In the genomic region with DNA sequence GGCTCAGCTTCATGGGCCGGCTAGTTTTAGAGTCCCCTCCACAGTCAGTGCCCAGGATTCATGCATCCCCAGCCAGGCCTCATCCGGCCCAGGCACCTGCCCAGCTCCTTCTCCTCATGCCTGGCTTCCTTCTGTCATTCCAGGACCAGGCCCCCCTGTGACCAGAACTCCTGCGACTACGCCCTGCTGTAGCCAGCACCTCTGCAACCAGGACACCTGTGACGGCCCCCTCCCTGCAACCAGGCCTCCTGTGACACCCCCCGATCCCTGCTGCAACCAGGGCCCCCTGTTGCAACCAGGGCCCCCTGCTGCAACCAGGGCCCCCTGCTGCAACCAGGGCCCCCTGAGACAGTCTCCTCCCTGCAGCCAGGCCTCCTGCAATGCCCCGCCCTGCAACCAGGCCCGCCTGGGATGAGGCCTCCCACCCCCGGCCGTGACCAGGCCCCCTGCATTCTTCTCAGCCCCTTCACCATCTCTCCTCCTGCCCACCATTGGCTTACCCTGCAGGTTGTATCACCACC, we compare ENCODE assay signal across 1 cellular context.
A peak's percentile ranks its signal among the peaks of the same experiment; 100 is the strongest.
TF ChIP-seq lines count a peak whose summit lies in the region.

No MANE protein-coding gene starts in this region.

TF ChIP-seq in H1, 55 proteins besides CTCF, POLR2A, EP300 and RAD21:
- TF ChIP-seq SAP30 (IDR thresholded peaks at IDR 0.05; ENCODE audit: insufficient read depth, insufficient replicate concordance, low read length), result no peak
- TF ChIP-seq, protein P1, sequence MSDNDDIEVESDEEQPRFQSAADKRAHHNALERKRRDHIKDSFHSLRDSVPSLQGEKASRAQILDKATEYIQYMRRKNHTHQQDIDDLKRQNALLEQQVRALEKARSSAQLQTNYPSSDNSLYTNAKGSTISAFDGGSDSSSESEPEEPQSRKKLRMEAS (IDR thresholded peaks at IDR 0.05), result 0 out of 2 replicates have a peak, but pooled peaks have one; percentile 35
- no peak for TF ChIP-seq CBX8 (IDR thresholded peaks at IDR 0.05; ENCODE audit: borderline replicate concordance, low read depth, low read length)
TF ChIP-seq in H1: peak in this region for 1.
